ENCODE assay signal across 1 cellular context in the genomic region with DNA sequence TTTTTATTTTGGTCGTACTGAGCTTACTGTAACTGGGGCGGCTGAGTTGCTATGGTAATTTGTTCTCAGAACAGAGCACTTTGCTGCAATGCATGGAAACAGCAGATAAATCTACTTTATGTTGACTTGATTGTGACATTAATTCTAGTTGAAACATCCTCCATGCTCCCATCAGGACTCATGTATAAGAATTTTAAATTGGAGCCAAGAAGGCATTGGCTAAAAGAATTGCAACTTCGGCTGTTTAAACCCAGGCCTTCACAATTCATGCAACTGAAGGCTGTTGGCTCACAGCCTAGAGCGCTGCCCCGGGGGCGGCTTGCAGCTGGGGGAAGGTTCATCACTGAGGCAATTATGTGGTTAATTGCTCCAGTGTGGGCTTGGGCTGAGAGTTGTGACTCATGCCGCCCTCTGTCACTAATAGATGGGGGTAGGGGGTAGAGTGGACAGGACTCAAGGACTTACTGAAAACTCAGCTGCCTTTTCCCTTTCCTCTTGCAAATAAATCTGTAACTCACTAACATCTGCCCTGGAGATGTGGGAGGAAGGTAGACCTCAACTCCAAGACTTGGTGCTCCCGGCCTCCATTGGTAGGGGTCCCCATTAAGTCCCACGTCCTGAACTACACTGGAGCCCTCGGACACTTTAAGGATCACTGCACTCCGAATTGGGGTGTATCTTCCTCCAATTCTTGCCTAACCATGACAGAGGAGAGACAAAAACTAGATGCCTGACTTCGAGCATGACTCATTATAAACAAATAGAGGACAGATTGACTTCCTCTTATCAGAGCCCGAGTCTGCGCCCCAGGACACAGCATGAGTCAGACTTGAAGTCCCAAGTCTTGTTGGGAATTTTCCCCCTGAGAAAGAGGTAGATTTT.
A peak's percentile ranks its signal among the peaks of the same experiment; 100 is the strongest.
TF ChIP-seq lines count a peak whose summit lies in the region.

No MANE protein-coding gene starts in this region.

TF ChIP-seq in HepG2, 621 proteins besides CTCF, POLR2A, EP300 and RAD21 (continued from another document):
- TF ChIP-seq ZNF256 (CRISPR knock-in tag; conservative IDR thresholded peaks at IDR 0.05) (peak; percentile 71; the same call in 1 of the 2 replicates), SP2 (CRISPR knock-in tag; IDR thresholded peaks at IDR 0.05) (no peak), ZFP37 (CRISPR knock-in tag; IDR thresholded peaks at IDR 0.05; ENCODE audit: borderline replicate concordance) (no peak)
